Comparison of ENCODE assay signal across 2 cellular contexts in the genomic region with DNA sequence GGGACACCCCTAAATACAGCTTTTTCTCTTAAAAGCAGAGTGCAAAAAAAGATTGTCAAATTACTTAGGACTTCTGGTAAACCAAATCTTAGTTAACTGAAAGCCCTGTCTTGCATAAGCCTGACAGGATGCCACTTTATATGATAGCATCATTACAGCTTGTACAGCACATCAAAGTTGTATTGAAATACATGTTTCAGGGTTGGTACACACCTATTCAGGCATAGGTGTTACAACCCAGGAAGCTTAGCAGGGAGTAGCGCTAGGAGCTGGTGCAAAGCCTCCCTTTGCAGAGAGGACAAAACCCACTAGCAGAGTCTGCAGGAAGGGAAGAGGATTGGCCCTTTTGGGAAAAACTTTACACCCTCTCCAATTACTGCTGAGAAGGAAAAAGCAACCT.
TF ChIP-seq lines count a peak whose summit lies in the region.

No MANE protein-coding gene starts in this region.

TF ChIP-seq in IMR-90, 13 proteins besides CTCF, POLR2A, EP300 and RAD21:
- TF ChIP-seq, protein P1, sequence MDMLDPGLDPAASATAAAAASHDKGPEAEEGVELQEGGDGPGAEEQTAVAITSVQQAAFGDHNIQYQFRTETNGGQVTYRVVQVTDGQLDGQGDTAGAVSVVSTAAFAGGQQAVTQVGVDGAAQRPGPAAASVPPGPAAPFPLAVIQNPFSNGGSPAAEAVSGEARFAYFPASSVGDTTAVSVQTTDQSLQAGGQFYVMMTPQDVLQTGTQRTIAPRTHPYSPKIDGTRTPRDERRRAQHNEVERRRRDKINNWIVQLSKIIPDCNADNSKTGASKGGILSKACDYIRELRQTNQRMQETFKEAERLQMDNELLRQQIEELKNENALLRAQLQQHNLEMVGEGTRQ (IDR thresholded peaks at IDR 0.05; ENCODE audit: low read depth, low read length), result no peak
- no peak for TF ChIP-seq NFE2L2 (IDR thresholded peaks at IDR 0.05; ENCODE audit: low read depth, low read length)
- no peak for TF ChIP-seq MAFK (IDR thresholded peaks at IDR 0.05; ENCODE audit: low read depth, low read length)
- TF ChIP-seq MXI1 (IDR thresholded peaks at IDR 0.05; ENCODE audit: borderline replicate concordance, low read depth, low read length), result no peak
- no peak for TF ChIP-seq RCOR1 (IDR thresholded peaks at IDR 0.05; ENCODE audit: insufficient replicate concordance, low read length)

TF ChIP-seq in GM12878, 131 proteins besides CTCF, POLR2A, EP300 and RAD21:
- TF ChIP-seq NFYA (IDR thresholded peaks at IDR 0.05; ENCODE audit: borderline replicate concordance, low read depth, low read length) (no peak), RFX5 (IDR thresholded peaks at IDR 0.05; ENCODE audit: low read depth, low read length) (no peak), FOS (IDR thresholded peaks at IDR 0.05; ENCODE audit: borderline replicate concordance, extremely low read depth, insufficient read length) (no peak), EZH2 (IDR thresholded peaks at IDR 0.05; ENCODE audit: borderline replicate concordance, control insufficient read depth, low read depth, low read length) (no peak), HDAC6 (IDR thresholded peaks at IDR 0.05; ENCODE audit: unreplicated experiment) (no peak), RB1 (IDR thresholded peaks at IDR 0.05; ENCODE audit: borderline replicate concordance) (no peak), RCOR1 (conservative IDR thresholded peaks at IDR 0.05; ENCODE audit: low read depth, low read length) (no peak), CREM (IDR thresholded peaks at IDR 0.05; ENCODE audit: low read depth) (no peak), IRF4 (IDR thresholded peaks at IDR 0.05; ENCODE audit: low read depth, low read length) (no peak), EGR1 (IDR thresholded peaks at IDR 0.05; ENCODE audit: borderline replicate concordance in 1 of 2, low read depth in 2 of 2, low read length in 2 of 2) (no peak), HDGF (IDR thresholded peaks at IDR 0.05) (no peak), SPI1 (IDR thresholded peaks at IDR 0.05; ENCODE audit: borderline replicate concordance, insufficient read depth, low read depth, low read length) (no peak), PML (IDR thresholded peaks at IDR 0.05; ENCODE audit: low read length) (no peak), NR2C1 (IDR thresholded peaks at IDR 0.05) (no peak), SRF (IDR thresholded peaks at IDR 0.05; ENCODE audit: low read depth in 2 of 2, low read length in 2 of 2) (no peak), TCF3 (IDR thresholded peaks at IDR 0.05; ENCODE audit: borderline replicate concordance, insufficient read depth, low read depth, low read length) (no peak), JUND (IDR thresholded peaks at IDR 0.05; ENCODE audit: low read depth, low read length) (no peak), MYB (IDR thresholded peaks at IDR 0.05; ENCODE audit: borderline replicate concordance, low read depth, low read length) (no peak), NRF1 (conservative IDR thresholded peaks at IDR 0.05; ENCODE audit: low read depth, low read length) (no peak)
- TF ChIP-seq, protein P2, sequence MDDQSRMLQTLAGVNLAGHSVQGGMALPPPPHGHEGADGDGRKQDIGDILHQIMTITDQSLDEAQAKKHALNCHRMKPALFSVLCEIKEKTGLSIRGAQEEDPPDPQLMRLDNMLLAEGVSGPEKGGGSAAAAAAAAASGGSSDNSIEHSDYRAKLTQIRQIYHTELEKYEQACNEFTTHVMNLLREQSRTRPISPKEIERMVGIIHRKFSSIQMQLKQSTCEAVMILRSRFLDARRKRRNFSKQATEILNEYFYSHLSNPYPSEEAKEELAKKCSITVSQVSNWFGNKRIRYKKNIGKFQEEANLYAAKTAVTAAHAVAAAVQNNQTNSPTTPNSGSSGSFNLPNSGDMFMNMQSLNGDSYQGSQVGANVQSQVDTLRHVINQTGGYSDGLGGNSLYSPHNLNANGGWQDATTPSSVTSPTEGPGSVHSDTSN (IDR thresholded peaks at IDR 0.05; ENCODE audit: insufficient replicate concordance, low read depth, low read length), result no peak
